In genomic region chr11:119523801-119524200, GRCh38 we compare ENCODE assay signal across 22 cellular contexts.
DNase-seq lines count a peak whose midpoint lies in the region; TF ChIP-seq lines count a peak whose summit lies in the region.
"Had no signal": no experiment of that assay in that cellular context is flagged by ENCODE, and none has a peak within 500 bp of the region (broad histone marks: within the 10 kb centered on the region; RNA-seq: fewer than 3 reads in every experiment).

No MANE protein-coding gene starts in this region.

- H2BK15ac ChIP-seq in mesendoderm (replicated peaks; ENCODE audit: low read depth): no peak overlapping the region

- no peaks in the 10 kb centered on the region for H3F3A ChIP-seq in neural cell (ENCODE audit: insufficient read depth, low read length, poor library complexity, severe bottlenecking)

- no peak for TF ChIP-seq CTCF in CD14-positive monocyte (IDR thresholded peaks at IDR 0.05)
- no peak for TF ChIP-seq CTCF in chondrocyte (IDR thresholded peaks at IDR 0.05)
- TF ChIP-seq CTCF in neural cell (IDR thresholded peaks at IDR 0.05; ENCODE audit: poor library complexity, severe bottlenecking): no peak

- no peak overlapping the region for H4K91ac ChIP-seq in trophoblast cell (ENCODE audit: low read depth, low read length)

- peak overlapping the region; percentile 17 for H3K4me3 ChIP-seq in neural cell (ENCODE audit: low read length)
- H3K4me3 ChIP-seq in trophoblast cell (ENCODE audit: low read depth, low read length): peak overlapping the region; percentile 37
- H3K4me3 ChIP-seq in mesendoderm (ENCODE audit: low read length): no peak overlapping the region
- H3K4me3 ChIP-seq: A549, BLaER1, GM12878, GM23248 had no signal

- H2BK5ac ChIP-seq in trophoblast cell (ENCODE audit: low read depth, low read length, poor library complexity) (no peak overlapping the region), mesendoderm (ENCODE audit: low read length) (no peak overlapping the region)

- H3K9ac ChIP-seq in neural cell (ENCODE audit: low read length) (peak overlapping the region; percentile 42), trophoblast cell (ENCODE audit: low read length) (no peak overlapping the region), mesendoderm (ENCODE audit: low read length) (no peak overlapping the region)
- H3K9ac ChIP-seq: BLaER1, GM23248 had no signal

- H3K27ac ChIP-seq in neural cell (ENCODE audit: low read length): peak overlapping the region; percentile 71
- H3K27ac ChIP-seq in trophoblast cell (ENCODE audit: low read depth, low read length): no peak overlapping the region
- H3K27ac ChIP-seq in mesendoderm (ENCODE audit: low read depth, low read length): no peak overlapping the region
- H3K27ac ChIP-seq: 22Rv1, A549, BLaER1, GM23248 had no signal

- no peaks in the 10 kb centered on the region for H3K79me1 ChIP-seq in trophoblast cell (ENCODE audit: low read length)
- H3K79me1 ChIP-seq in mesendoderm (ENCODE audit: low read length): no peaks in the 10 kb centered on the region

- H3K4me1 Mint-ChIP-seq in CD14-positive monocyte (peaks cover 47% of the 10 kb centered on the region), chondrocyte (ENCODE audit: low read depth) (no peaks in the 10 kb centered on the region)

- no peaks in the 10 kb centered on the region for H4K20me1 ChIP-seq in neural cell (ENCODE audit: insufficient read depth)
- H4K20me1 ChIP-seq: BLaER1 had no signal

- H3K4me1 ChIP-seq in trophoblast cell (ENCODE audit: control insufficient read depth in 1 of 2, insufficient read depth in 2 of 2, low read length in 2 of 2) (no peaks in the 10 kb centered on the region), mesendoderm (ENCODE audit: control insufficient read depth, low read depth, low read length) (no peaks in the 10 kb centered on the region)
- H3K4me1 ChIP-seq: A549, BLaER1 had no signal

- H3K27ac Mint-ChIP-seq in CD14-positive monocyte (peak overlapping the region in 6 of 7 donors; percentile 86 to 99 (median 96)), chondrocyte (ENCODE audit: unreplicated experiment) (no peak overlapping the region)
- H3K27ac Mint-ChIP-seq: CD8-positive, alpha-beta T cell had no signal

- no peaks in the 10 kb centered on the region for H3K79me2 ChIP-seq in neural cell (replicated peaks; ENCODE audit: insufficient read depth, low read length)
- H3K79me2 ChIP-seq in trophoblast cell (ENCODE audit: control insufficient read depth, insufficient read depth, low read length, poor library complexity): no peaks in the 10 kb centered on the region
- H3K79me2 ChIP-seq in mesendoderm (ENCODE audit: control insufficient read depth, insufficient read depth, low read length): no peaks in the 10 kb centered on the region

- peaks cover 0 to 14% (median 0%) of the 10 kb centered on the region in 3 donors for H3K27me3 Mint-ChIP-seq in CD14-positive monocyte (ENCODE audit: low read depth in 3 of 3)
- peaks cover 60% of the 10 kb centered on the region for H3K27me3 Mint-ChIP-seq in chondrocyte (ENCODE audit: low read depth)

- no peak overlapping the region for H2BK120ac ChIP-seq in trophoblast cell (ENCODE audit: insufficient read depth, low read length, poor library complexity)
- H2BK120ac ChIP-seq in mesendoderm (ENCODE audit: low read depth, low read length): no peak overlapping the region

- H4K8ac ChIP-seq in trophoblast cell (ENCODE audit: low read depth, low read length) (no peak overlapping the region), mesendoderm (ENCODE audit: low read depth, low read length) (no peak overlapping the region)

- H3K9me3 ChIP-seq in neural cell (ENCODE audit: low read length): no peaks in the 10 kb centered on the region
- H3K9me3 ChIP-seq in trophoblast cell (ENCODE audit: insufficient read depth, low read depth, low read length): peaks cover 6% of the 10 kb centered on the region
- H3K9me3 ChIP-seq: A549, BLaER1 had no signal

- H3K9me2 ChIP-seq in neural cell (ENCODE audit: insufficient read depth, low read length): no peaks in the 10 kb centered on the region

- H3K36me3 Mint-ChIP-seq in CD14-positive monocyte (peaks cover 3 to 9% of the 10 kb centered on the region in 2 donors), chondrocyte (ENCODE audit: low read depth) (peaks cover 1% of the 10 kb centered on the region)
- H3K36me3 Mint-ChIP-seq: CD8-positive, alpha-beta T cell had no signal

- no peaks in the 10 kb centered on the region for H3K27me3 ChIP-seq in neural cell (ENCODE audit: insufficient read depth, low read depth, low read length)
- H3K27me3 ChIP-seq in trophoblast cell (ENCODE audit: insufficient read depth, low read length): no peaks in the 10 kb centered on the region
- no peaks in the 10 kb centered on the region for H3K27me3 ChIP-seq in mesendoderm (ENCODE audit: insufficient read depth, low read length, poor library complexity)
- H3K27me3 ChIP-seq: BLaER1 had no signal

- POLR2A ChIA-PET in HEK293T (lab: Yijun Ruan, JAX): no interaction called here

- H3K9me3 Mint-ChIP-seq in CD14-positive monocyte (peaks cover 0 to 3% (median 0%) of the 10 kb centered on the region in 7 donors), chondrocyte (ENCODE audit: low read depth) (no peaks in the 10 kb centered on the region)
- H3K9me3 Mint-ChIP-seq: CD8-positive, alpha-beta T cell had no signal

- H3K23ac ChIP-seq in trophoblast cell (ENCODE audit: low read length) (no peak overlapping the region), mesendoderm (ENCODE audit: low read length) (no peak overlapping the region)

- H2AFZ ChIP-seq in neural cell (ENCODE audit: low read depth, low read length) (no peak overlapping the region), trophoblast cell (ENCODE audit: insufficient read depth, low read length, poor library complexity) (no peak overlapping the region)
- H2AFZ ChIP-seq: GM23248 had no signal

- no peak overlapping the region for H4K12ac ChIP-seq in trophoblast cell (ENCODE audit: low read depth, low read length)

- CTCF ChIA-PET in HEK293T (lab: Yijun Ruan, JAX): interaction anchor here (1.7 kb wide), 1 partner anchor 10 kb away, joined by 5 read pairs; no protein-coding TSS in a partner anchor

- no peak overlapping the region for H3K4me2 ChIP-seq in neural cell (ENCODE audit: low read length)
- no peak overlapping the region for H3K4me2 ChIP-seq in trophoblast cell (ENCODE audit: low read length)
- no peak overlapping the region for H3K4me2 ChIP-seq in mesendoderm (ENCODE audit: low read length)
- H3K4me2 ChIP-seq: A549, BLaER1 had no signal

- H3K4me3 Mint-ChIP-seq in CD14-positive monocyte: no peak overlapping the region
- H3K4me3 Mint-ChIP-seq in chondrocyte (ENCODE audit: unreplicated experiment): no peak overlapping the region
- H3K4me3 Mint-ChIP-seq: CD8-positive, alpha-beta T cell had no signal

- no peak overlapping the region for H4K5ac ChIP-seq in mesendoderm (ENCODE audit: low read length)

- no peak for TF ChIP-seq EP300 in neural cell (conservative IDR thresholded peaks at IDR 0.05; ENCODE audit: poor library complexity, severe bottlenecking)

- no peak overlapping the region for H3K14ac ChIP-seq in trophoblast cell (ENCODE audit: low read length)

- intact Hi-C loops in CD14-positive monocyte (cut with micrococcal nuclease): no loop called here

- DNase-seq in CD14-positive monocyte (ENCODE audit: low spot score): no peak
- DNase-seq in chondrocyte (ENCODE audit: low spot score): peak; percentile 83
- no peak for DNase-seq in trophoblast cell
- DNase-seq in mesendoderm: no peak
- DNase-seq in stimulated activated CD4-positive, alpha-beta T cell treated with anti-CD3 and anti-CD28 coated beads, Interleukin-4, amount 100 ng/mL, for 1 hour: no peak
- no peak for DNase-seq in HEK293T (ENCODE audit: extremely low spot score)
- DNase-seq in activated T-cell treated with anti-CD3 and anti-CD28 coated beads, Interleukin-2, amount 50 U/mL, for 1 hour: no peak
- DNase-seq: AML-193; CD8-positive, alpha-beta T cell; COR-L47; DMS 273 treated with DMSO at 0.1 percent for 48 hours; DMS53; DND-41; EL; GM23248; HCEC 1CT; IMR-90 had no signal

- H2AK5ac ChIP-seq in trophoblast cell (ENCODE audit: low read length) (no peak overlapping the region), mesendoderm (ENCODE audit: low read length) (no peak overlapping the region)

- no peak for TF ChIP-seq RAD21 in neural cell (conservative IDR thresholded peaks at IDR 0.05)

- H3K56ac ChIP-seq in mesendoderm (ENCODE audit: low read length): no peak overlapping the region

- H3K18ac ChIP-seq in trophoblast cell (ENCODE audit: low read length): no peak overlapping the region
- H3K18ac ChIP-seq in mesendoderm (ENCODE audit: low read length): no peak overlapping the region

- no peaks in the 10 kb centered on the region for H3K36me3 ChIP-seq in neural cell (ENCODE audit: insufficient read depth, low read length)
- H3K36me3 ChIP-seq in trophoblast cell (ENCODE audit: control insufficient read depth in 1 of 2, insufficient read depth in 2 of 2, low read length in 2 of 2): no peaks in the 10 kb centered on the region
- H3K36me3 ChIP-seq in mesendoderm (ENCODE audit: control insufficient read depth, insufficient read depth, low read length): no peaks in the 10 kb centered on the region
- H3K36me3 ChIP-seq: BLaER1 had no signal

- H3K4ac ChIP-seq in trophoblast cell (ENCODE audit: low read depth, low read length) (no peak overlapping the region), mesendoderm (ENCODE audit: low read depth, low read length) (no peak overlapping the region)

- no CpG with 5 or more reads among the region's 10 CpGs for WGBS in trophoblast cell (ENCODE audit: extremely low coverage, insufficient coverage, insufficient read length)
- no CpG with 5 or more reads among the region's 10 CpGs for WGBS in mesendoderm (ENCODE audit: extremely low coverage, insufficient coverage, low lambda C conversion rate)

- no peak overlapping the region for H2BK12ac ChIP-seq in trophoblast cell (ENCODE audit: low read length)

TF ChIP-seq in HEK293T, 16 proteins besides CTCF, POLR2A, EP300 and RAD21 (continues in another document):
- TF ChIP-seq FOXM1 (IDR thresholded peaks at IDR 0.05; ENCODE audit: borderline replicate concordance) (no peak), TARDBP (IDR thresholded peaks at IDR 0.05) (no peak), ARNT (IDR thresholded peaks at IDR 0.05) (no peak), SP1 (IDR thresholded peaks at IDR 0.05) (no peak), FOXA1 (IDR thresholded peaks at IDR 0.05) (no peak), PKNOX1 (IDR thresholded peaks at IDR 0.05) (no peak), HDGF (IDR thresholded peaks at IDR 0.05; ENCODE audit: borderline replicate concordance) (no peak), ELF4 (IDR thresholded peaks at IDR 0.05) (no peak), CTBP1 (IDR thresholded peaks at IDR 0.05; ENCODE audit: borderline replicate concordance) (no peak)
